In the genomic region with DNA sequence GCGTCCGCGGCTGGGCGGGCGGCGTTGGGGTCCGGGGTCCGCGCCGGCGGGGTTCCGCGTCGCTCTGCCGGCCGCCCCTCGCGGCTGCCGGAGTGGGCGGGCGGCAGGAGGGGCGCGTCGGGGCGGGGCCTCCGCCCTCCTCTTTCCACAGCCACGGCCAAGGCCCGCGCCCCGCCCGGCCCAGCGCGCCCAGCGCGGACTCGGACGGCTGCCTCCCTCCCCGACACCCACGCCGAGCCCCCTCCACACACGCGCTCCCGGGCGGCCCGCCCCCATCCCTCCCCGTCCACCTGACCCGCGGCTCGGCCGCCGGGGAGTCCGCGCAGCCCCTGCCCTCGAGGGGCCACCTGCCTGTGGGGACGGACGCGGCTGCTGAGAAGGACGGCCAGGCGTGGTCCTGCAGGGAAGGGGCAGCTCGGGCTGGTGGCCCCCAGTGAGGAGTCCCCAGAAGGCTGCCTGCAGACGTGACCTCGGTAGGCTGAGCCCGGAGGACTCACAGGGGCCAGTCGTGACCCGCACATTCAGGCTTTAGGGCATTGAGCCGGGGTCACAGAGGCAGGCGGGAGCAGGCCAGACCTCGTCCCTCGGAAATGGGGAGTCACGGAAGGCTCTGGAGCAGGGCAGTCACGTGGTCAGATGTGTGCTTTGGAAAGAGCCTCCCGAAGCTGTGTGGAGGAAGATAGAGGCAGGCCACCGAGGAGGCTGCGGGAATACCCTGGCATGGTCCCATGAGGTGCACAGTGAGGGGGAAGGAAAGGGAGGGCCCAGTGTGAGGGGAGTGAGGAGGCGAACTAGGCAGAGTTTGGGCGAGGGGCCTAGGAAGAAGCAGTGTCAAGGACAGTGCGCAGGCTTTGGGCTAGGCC, we compare ENCODE assay signal across 8 cellular contexts. TPM values are rescaled to one million over a fixed set of nuclear protein-coding genes. Genes with fewer than 3 reads are reported as not detected.
DNase-seq lines count a peak whose midpoint lies in the region; ATAC-seq, FAIRE-seq and TF ChIP-seq lines count a peak whose summit lies in the region.

A gene (minus strand): TSS at position 94 of the 863 bp plus-strand sequence. CDS start 24,980 bp downstream, outside the sequence.

- no peaks in the 10 kb centered on the region for H3K79me2 ChIP-seq in HepG2 (ENCODE audit: insufficient read depth, low read length)

- BruUV-seq in HepG2 (replicated peaks; lab: Mats Ljungman, UMichigan), result no TSS peak

- FAIRE-seq in HepG2 (lab: Jason Lieb, UNC), result no peak

- H3K4me1 ChIP-seq in breast epithelium (no peaks in the 10 kb centered on the region), HepG2 (ENCODE audit: insufficient read depth, low read length) (peaks cover 49% of the 10 kb centered on the region), thymus (ENCODE audit: control insufficient read depth, insufficient read depth, low read length) (no peaks in the 10 kb centered on the region)

- CTCF ChIA-PET in HepG2 (lab: Yijun Ruan, JAX; ENCODE audit: low intra/inter-chr PET ratio, low total read pairs), result no interaction called here

- no peaks in the 10 kb centered on the region for H3K36me3 ChIP-seq in breast epithelium
- no peaks in the 10 kb centered on the region for H3K36me3 ChIP-seq in HepG2 (replicated peaks in 1 of 2; ENCODE audit: control insufficient read depth in 1 of 2, insufficient read depth in 2 of 2, low read length in 2 of 2)
- no peaks in the 10 kb centered on the region for H3K36me3 ChIP-seq in thymus (ENCODE audit: control insufficient read depth, insufficient read depth)

- no peak within 1 kb of the TSS for H3K9ac ChIP-seq in HepG2 (ENCODE audit: insufficient read depth, low read depth, low read length)

- H3K4me2 ChIP-seq in HepG2 (ENCODE audit: low read depth, low read length), result peak within 1 kb of the TSS; percentile 67

- 28% methylated on average over 23 of the region's 77 CpGs for WGBS in HepG2 (ENCODE audit: low lambda C conversion rate)
- WGBS in thymus, result 18% methylated on average over 77 of the region's 77 CpGs

- no peak for DNase-seq in activated CD4-positive, alpha-beta T cell treated with anti-CD3 and anti-CD28 coated beads, Interleukin-2, amount 10 ng/mL, durations not matched to agents 24 days and 14 days
- DNase-seq in activated CD4-positive, alpha-beta T cell treated with anti-CD3 and anti-CD28 coated beads for 4 hours, result no peak
- DNase-seq in breast epithelium (ENCODE audit: low spot score in 2 of 2) (peak in 1 of 2 donors; percentile 43), HepG2 (ENCODE audit: low spot score) (no peak), NCI-H2029 (lab: John Stamatoyannopoulos, UW) (no peak), NCI-H187 (lab: John Stamatoyannopoulos, UW) (no peak)

- TF ChIP-seq POLR2A in breast epithelium (IDR thresholded peaks at IDR 0.05) (no peak), HepG2 (IDR thresholded peaks at IDR 0.05; ENCODE audit: insufficient read depth in 1 of 2, low read depth in 2 of 2, low read length in 2 of 2) (no peak)

- peaks cover 42% of the 10 kb centered on the region for H3K27me3 Mint-ChIP-seq in activated CD4-positive, alpha-beta T cell treated with anti-CD3 and anti-CD28 coated beads, Interleukin-2, amount 10 ng/mL, durations not matched to agents 24 days and 14 days

- POLR2A ChIA-PET in HepG2 (lab: Yijun Ruan, JAX), result no interaction called here

- TF ChIP-seq RAD21 in HepG2 (CRISPR knock-in tag; IDR thresholded peaks at IDR 0.05), result no peak

- in situ Hi-C loops in HepG2 (cut with HindIII; ENCODE audit: extremely low pct_ligation_motif_present, low pct_unique_long_range_greater_than_20kb), result no loop called here

- no peaks in the 10 kb centered on the region for H3K36me3 Mint-ChIP-seq in activated CD4-positive, alpha-beta T cell treated with anti-CD3 and anti-CD28 coated beads, Interleukin-2, amount 10 ng/mL, durations not matched to agents 24 days and 14 days (ENCODE audit: low read depth)

- H3K9me3 ChIP-seq in breast epithelium, result no peaks in the 10 kb centered on the region
- no peaks in the 10 kb centered on the region for H3K9me3 ChIP-seq in HepG2 (ENCODE audit: low read length)
- H3K9me3 ChIP-seq in thymus (ENCODE audit: control insufficient read depth), result no peaks in the 10 kb centered on the region

- intact Hi-C loops in activated CD4-positive, alpha-beta T cell treated with anti-CD3 and anti-CD28 coated beads, Interleukin-2, amount 10 ng/mL, durations not matched to agents 24 days and 14 days (cut with micrococcal nuclease), result no loop called here
- intact Hi-C loops in breast epithelium (cut with DNase I; ENCODE audit: low total_unique reads) (no loop called here), HepG2 (cut with micrococcal nuclease; ENCODE audit: unreplicated experiment) (no loop called here)

- H3K4me1 Mint-ChIP-seq in activated CD4-positive, alpha-beta T cell treated with anti-CD3 and anti-CD28 coated beads, Interleukin-2, amount 10 ng/mL, durations not matched to agents 24 days and 14 days, result peaks cover 17% of the 10 kb centered on the region

- H2AFZ ChIP-seq in HepG2 (ENCODE audit: low read length), result no peak within 1 kb of the TSS

- H3K27me3 ChIP-seq in breast epithelium, result no peaks in the 10 kb centered on the region
- peaks cover 11 to 41% of the 10 kb centered on the region in 2 experiments; a peak in 4 of 5 replicates for H3K27me3 ChIP-seq in HepG2 (ENCODE audit: control insufficient read depth in 1 of 2, insufficient read depth in 2 of 2, low read length in 2 of 2)
- H3K27me3 ChIP-seq in thymus (ENCODE audit: control insufficient read depth, insufficient read depth), result peaks cover 31% of the 10 kb centered on the region

- peak within 1 kb of the TSS; percentile 47 for H3K27ac Mint-ChIP-seq in activated CD4-positive, alpha-beta T cell treated with anti-CD3 and anti-CD28 coated beads, Interleukin-2, amount 10 ng/mL, durations not matched to agents 24 days and 14 days

- H3K27ac ChIP-seq in breast epithelium, result peak within 1 kb of the TSS; percentile 78 to 90
- no peak within 1 kb of the TSS for H3K27ac ChIP-seq in HepG2 (ENCODE audit: extremely low read length, insufficient read depth, low read length)
- peak within 1 kb of the TSS; percentile 37 for H3K27ac ChIP-seq in thymus (ENCODE audit: low read depth)

- H3K4me3 ChIP-seq in breast epithelium (peak within 1 kb of the TSS; percentile 39 to 86 (median 57)), HepG2 (replicated peaks in 1 of 3; ENCODE audit: insufficient read depth in 1 of 3, low read depth in 2 of 3, low read length in 3 of 3) (peak within 1 kb of the TSS in 2 of 3 experiments; percentile 26 to 59; a peak in 3 of 6 replicates), thymus (ENCODE audit: low read length) (peak within 1 kb of the TSS; percentile 45)

- H3K9me3 Mint-ChIP-seq in activated CD4-positive, alpha-beta T cell treated with anti-CD3 and anti-CD28 coated beads, Interleukin-2, amount 10 ng/mL, durations not matched to agents 24 days and 14 days, result no peaks in the 10 kb centered on the region

- no peak for TF ChIP-seq CTCF in breast epithelium (IDR thresholded peaks at IDR 0.05)
- TF ChIP-seq CTCF in HepG2 (CRISPR knock-in tag; IDR thresholded peaks at IDR 0.05), result no peak

- peak within 1 kb of the TSS; percentile 51 for H3K4me3 Mint-ChIP-seq in activated CD4-positive, alpha-beta T cell treated with anti-CD3 and anti-CD28 coated beads, Interleukin-2, amount 10 ng/mL, durations not matched to agents 24 days and 14 days

- ATAC-seq in HepG2 (peak; percentile 9), GM21825 (IDR thresholded peaks at IDR 0.05; ENCODE audit: unreplicated experiment) (no peak)

- TF ChIP-seq EP300 in HepG2 (IDR thresholded peaks at IDR 0.05; ENCODE audit: low read depth in 2 of 2, low read length in 2 of 2) (no peak), HepG2 (CRISPR knock-in tag; IDR thresholded peaks at IDR 0.05; ENCODE audit: borderline replicate concordance) (no peak)

- no peaks in the 10 kb centered on the region for H4K20me1 ChIP-seq in HepG2 (ENCODE audit: insufficient read depth, low read length)

TF ChIP-seq in HepG2, 621 proteins besides CTCF, POLR2A, EP300 and RAD21 (continues in another document):
- 0 out of 2 replicates have a peak, but pooled peaks have one; percentile 51 for TF ChIP-seq ZMYM2 (CRISPR knock-in tag; IDR thresholded peaks at IDR 0.05)

RNA-seq across cellular contexts. Expression of the gene that starts here (rescaled TPM):
- 0.12 TPM in 2 replicates for total RNA-seq in activated CD4-positive, alpha-beta T cell treated with anti-CD3 and anti-CD28 coated beads, Interleukin-2, amount 10 ng/mL, durations not matched to agents 24 days and 14 days
- total RNA-seq in breast epithelium (10 to 100 TPM in 2 of 3 donors, 1 to 10 TPM in 1; 3.4 to 20.6 (median 11.1) TPM), HepG2 (2016; rRNA removed; fragmentation: Illumina TruSeq; extraction: Trizol) (0.04 and 0.24 TPM in 2 replicates)
- total RNA-seq in HepG2 (2016; cell fraction: cytosol; rRNA removed; fragmentation: Illumina TruSeq; extraction: Trizol; ENCODE audit: low read depth), result not detected in 2 replicates
- total RNA-seq in HepG2 (2016; cell fraction: insoluble cytoplasmic fraction; rRNA removed; fragmentation: Illumina TruSeq; extraction: Trizol), result 0.04 and 0.09 TPM in 2 replicates
- total RNA-seq in HepG2 (2016; cell fraction: membrane; rRNA removed; fragmentation: Illumina TruSeq; extraction: Trizol), result 0.06 TPM in 1 of 2 replicates, not detected in the other
- 0.19 and 0.34 TPM in 2 replicates for total RNA-seq in HepG2 (2016; cell fraction: nucleus; rRNA removed; fragmentation: Illumina TruSeq; extraction: Trizol)
- polyA plus RNA-seq in HepG2 (2011; rRNA removed) (0.13 and 0.24 TPM in 2 replicates), thymus (6.7 TPM)
- 0.21 and 0.22 TPM in 2 replicates for polyA plus RNA-seq in HepG2 (2011; cell fraction: cytosol; rRNA removed)
- 0.52 and 0.53 TPM in 2 replicates for polyA plus RNA-seq in HepG2 (2011; cell fraction: nucleus; rRNA removed)
- polyA plus RNA-seq in HepG2 (2012), result 0.13 and 0.17 TPM in 2 replicates
- polyA plus RNA-seq in HepG2 (2016; cell fraction: cytosol; fragmentation: Illumina TruSeq; extraction: Trizol; ENCODE audit: low read depth), result not detected in 2 replicates
- 0.10 TPM in 1 of 2 replicates, not detected in the other for polyA plus RNA-seq in HepG2 (2016; cell fraction: insoluble cytoplasmic fraction; fragmentation: Illumina TruSeq; extraction: Trizol; ENCODE audit: low read depth)
- polyA plus RNA-seq in HepG2 (2016; cell fraction: membrane; fragmentation: Illumina TruSeq; extraction: Trizol; ENCODE audit: low read depth), result 0.03 TPM in 1 of 2 replicates, not detected in the other
- 0.20 TPM in 1 of 2 replicates, not detected in the other for polyA plus RNA-seq in HepG2 (2016; cell fraction: nucleus; fragmentation: Illumina TruSeq; extraction: Trizol; ENCODE audit: insufficient read depth, low read depth)
- polyA minus RNA-seq in HepG2 (2011; rRNA and poly(A)+ RNA removed; ENCODE audit: low replicate concordance), result 0.07 and 0.52 TPM in 2 replicates
- 0.20 and 0.26 TPM in 2 replicates for polyA minus RNA-seq in HepG2 (2011; cell fraction: cytosol; rRNA and poly(A)+ RNA removed)
- polyA minus RNA-seq in HepG2 (2011; cell fraction: nucleus; rRNA and poly(A)+ RNA removed), result 0.50 and 0.52 TPM in 2 replicates

Comparison
In these comparisons a context has a peak if more than half of its experiments do, and no peak if none do; other contexts are left out.
1. Peak in ATAC-seq, H3K4me3 ChIP-seq and H3K4me2 ChIP-seq in HepG2; RNA of the gene not detected or under 1 TPM.